Comparison of ENCODE assay signal across 12 cellular contexts in the genomic region with DNA sequence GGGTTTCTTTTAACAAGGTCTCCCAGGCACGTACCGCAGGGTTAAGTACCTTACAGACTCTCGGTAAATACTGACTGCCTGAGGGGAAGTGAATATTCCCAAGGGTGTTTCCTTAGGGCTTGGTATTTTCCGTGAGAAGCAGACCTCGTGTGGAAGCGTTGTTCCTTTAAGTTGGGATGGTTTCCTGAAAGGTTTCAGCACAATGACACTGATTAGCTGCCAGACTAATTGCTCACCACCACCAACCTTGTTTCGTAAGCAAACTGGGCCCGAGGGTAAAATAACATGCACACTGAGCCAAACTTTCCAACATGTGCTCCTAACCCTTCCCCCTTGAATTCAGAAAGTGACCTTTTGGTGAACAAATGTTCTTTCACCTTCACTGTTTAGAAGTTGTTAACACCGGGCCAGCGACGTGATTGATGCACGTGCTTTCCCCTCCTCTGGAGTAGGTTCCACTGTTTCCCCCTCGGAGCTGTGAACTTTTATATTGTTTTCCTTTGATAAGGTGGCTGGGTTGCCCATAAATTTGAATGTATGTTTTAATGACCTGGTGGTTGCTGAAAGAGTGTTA.
DNase-seq lines count a peak whose midpoint lies in the region; ATAC-seq and TF ChIP-seq lines count a peak whose summit lies in the region.
"Had no signal": no experiment of that assay in that cellular context is flagged by ENCODE, and none has a peak within 500 bp of the region (broad histone marks: within the 10 kb centered on the region; RNA-seq: fewer than 3 reads in every experiment).

No MANE protein-coding gene starts in this region.

- no peak overlapping the region for H2BK120ac ChIP-seq in mesenchymal stem cell (ENCODE audit: low read depth, low read length)

- no peak overlapping the region for H3K4ac ChIP-seq in mesenchymal stem cell (ENCODE audit: low read depth in 1 of 2, low read length in 2 of 2)

- DNase-seq in AG09319 (ENCODE audit: extremely low read depth, low read depth) (peak; percentile 81), LHCN-M2 (ENCODE audit: low read depth) (peak; percentile 94), choroid plexus epithelial cell (ENCODE audit: low read depth) (peak; percentile 97), mesenchymal stem cell (peak; percentile 95), epidermal melanocyte (ENCODE audit: insufficient read length, low spot score) (no peak), mucosa of descending colon (no peak), NCI-H2196 (lab: John Stamatoyannopoulos, UW; ENCODE audit: unreplicated experiment) (no peak), retina (no peak)
- DNase-seq: CD8-positive, alpha-beta memory T cell; midbrain; NCI-H2171; WERI-Rb-1 had no signal

- no peak overlapping the region for H3K18ac ChIP-seq in mesenchymal stem cell (ENCODE audit: low read depth in 1 of 2, low read length in 2 of 2)

- WGBS in mesenchymal stem cell, result 17% methylated on average over 13 of the region's 13 CpGs

- H3K4me2 ChIP-seq in mesenchymal stem cell (ENCODE audit: low read length, poor library complexity, severe bottlenecking), result no peak overlapping the region

- H3K9me3 ChIP-seq in mesenchymal stem cell (ENCODE audit: control insufficient read depth, low read length), result peaks cover 19% of the 10 kb centered on the region
- H3K9me3 ChIP-seq in mucosa of descending colon, result peaks cover 4% of the 10 kb centered on the region

- ATAC-seq in mucosa of descending colon, result no peak

- H3K27ac ChIP-seq in mesenchymal stem cell (ENCODE audit: low read length, poor library complexity, severe bottlenecking), result peak overlapping the region; percentile 21
- H3K27ac ChIP-seq: WERI-Rb-1 had no signal

- H3K79me1 ChIP-seq in mesenchymal stem cell (replicated peaks; ENCODE audit: low read length, poor library complexity, severe bottlenecking), result no peaks in the 10 kb centered on the region

- H4K8ac ChIP-seq in mesenchymal stem cell (ENCODE audit: low read length), result no peak overlapping the region

- no peak overlapping the region for H2BK15ac ChIP-seq in mesenchymal stem cell (ENCODE audit: low read depth, poor library complexity, severe bottlenecking)

- H3K9ac ChIP-seq in mesenchymal stem cell (ENCODE audit: low read length), result peak overlapping the region; percentile 55

- intact Hi-C loops in mucosa of descending colon (cut with DNase I, micrococcal nuclease), result no loop called here

- H3K27me3 ChIP-seq in mesenchymal stem cell (ENCODE audit: control insufficient read depth in 1 of 2, insufficient read depth in 1 of 2, low read length in 2 of 2), result no peaks in the 10 kb centered on the region

- no peak overlapping the region for H2AFZ ChIP-seq in mesenchymal stem cell (ENCODE audit: low read depth, low read length)

- H3K4me1 ChIP-seq in mesenchymal stem cell (ENCODE audit: control insufficient read depth, insufficient read depth, low read depth, low read length) (no peaks in the 10 kb centered on the region), mucosa of descending colon (ENCODE audit: low read depth) (no peaks in the 10 kb centered on the region)

- no peak overlapping the region for H2BK5ac ChIP-seq in mesenchymal stem cell (ENCODE audit: low read depth, low read length, poor library complexity, severe bottlenecking)

- H4K91ac ChIP-seq in mesenchymal stem cell (ENCODE audit: low read length), result no peak overlapping the region

- H2AK5ac ChIP-seq in mesenchymal stem cell (ENCODE audit: low read length, severe bottlenecking), result no peak overlapping the region

- TF ChIP-seq CTCF in AG09319 (IDR thresholded peaks at IDR 0.05; ENCODE audit: low read depth, low read length), result no peak
- TF ChIP-seq CTCF in choroid plexus epithelial cell (conservative IDR thresholded peaks at IDR 0.05; ENCODE audit: low read depth, low read length), result no peak
- no peak for TF ChIP-seq CTCF in mucosa of descending colon (IDR thresholded peaks at IDR 0.05)

- H3K4me3 ChIP-seq in choroid plexus epithelial cell (ENCODE audit: low read depth, low read length) (no peak overlapping the region), mesenchymal stem cell (ENCODE audit: insufficient read depth in 1 of 2, low read depth in 1 of 2, low read length in 2 of 2) (no peak overlapping the region), mucosa of descending colon (no peak overlapping the region)

- H2BK12ac ChIP-seq in mesenchymal stem cell (ENCODE audit: low read length in 2 of 2), result peak overlapping the region in 1 of 2 experiments; percentile 52

- no peaks in the 10 kb centered on the region for H3K36me3 ChIP-seq in mesenchymal stem cell (ENCODE audit: control insufficient read depth in 1 of 2, insufficient read depth in 2 of 2, low read depth in 1 of 2, low read length in 2 of 2)
- no peaks in the 10 kb centered on the region for H3K36me3 ChIP-seq in mucosa of descending colon (ENCODE audit: low read depth)
- H3K36me3 ChIP-seq: WERI-Rb-1 had no signal

- no peak overlapping the region for H3K23ac ChIP-seq in mesenchymal stem cell (ENCODE audit: low read length in 2 of 2)

- no peak overlapping the region for H3K14ac ChIP-seq in mesenchymal stem cell (ENCODE audit: low read length in 2 of 2)

Comparison
In these comparisons a context has a peak if more than half of its experiments do, and no peak if none do; other contexts are left out.
1. DNase-seq: peak in AG09319 (single experiment), LHCN-M2 (single experiment), choroid plexus epithelial cell (single experiment) and mesenchymal stem cell (single experiment); none in epidermal melanocyte (single experiment), mucosa of descending colon (0 of 3), NCI-H2196 (single experiment) and retina (single experiment).